2 cellular contexts compared by ENCODE assay signal in genomic region chr2:119174216-119174992, GRCh38.
TF ChIP-seq lines count a peak whose summit lies in the region.

No MANE protein-coding gene starts in this region.

TF ChIP-seq in GM12878, 131 proteins besides CTCF, POLR2A, EP300 and RAD21:
- TF ChIP-seq SMC3 (IDR thresholded peaks at IDR 0.05; ENCODE audit: borderline replicate concordance, low read length) (peak; percentile 80), YY1 (IDR thresholded peaks at IDR 0.05; ENCODE audit: low read depth, low read length) (0 out of 2 replicates have a peak, but pooled peaks have one; percentile 20), IKZF2 (IDR thresholded peaks at IDR 0.05) (no peak), USF1 (IDR thresholded peaks at IDR 0.05; ENCODE audit: borderline replicate concordance, extremely low read length, insufficient read depth, low read depth, low read length) (no peak)

TF ChIP-seq in HepG2, 621 proteins besides CTCF, POLR2A, EP300 and RAD21:
- TF ChIP-seq KDM6A (CRISPR knock-in tag; IDR thresholded peaks at IDR 0.05; ENCODE audit: low read depth) (no peak), ZNF496 (CRISPR knock-in tag; IDR thresholded peaks at IDR 0.05; ENCODE audit: insufficient replicate concordance) (no peak), XRCC5 (optimal IDR thresholded peaks at IDR 0.05; ENCODE audit: low read length) (peak; percentile 90), DMAP1 (CRISPR knock-in tag; IDR thresholded peaks at IDR 0.05) (no peak), ZNF34 (CRISPR knock-in tag; IDR thresholded peaks at IDR 0.05; ENCODE audit: borderline replicate concordance) (no peak), ELF3 (CRISPR knock-in tag; IDR thresholded peaks at IDR 0.05) (no peak), ZNF274 (CRISPR knock-in tag; IDR thresholded peaks at IDR 0.05) (0 out of 2 replicates have a peak, but pooled peaks have one; percentile 19), ZNF639 (CRISPR knock-in tag; conservative IDR thresholded peaks at IDR 0.05) (no peak), PITX1 (CRISPR knock-in tag; IDR thresholded peaks at IDR 0.05) (peak; percentile 87), FOSL2 (CRISPR knock-in tag; IDR thresholded peaks at IDR 0.05) (no peak), MIER2 (CRISPR knock-in tag; IDR thresholded peaks at IDR 0.05) (peak; percentile 73; the same call in 1 of the 2 replicates), SMC3 (IDR thresholded peaks at IDR 0.05; ENCODE audit: low read length) (peak; percentile 69), ZSCAN9 (CRISPR knock-in tag; IDR thresholded peaks at IDR 0.05; ENCODE audit: borderline replicate concordance) (no peak), ZNF558 (CRISPR knock-in tag; IDR thresholded peaks at IDR 0.05; ENCODE audit: borderline replicate concordance) (no peak), ZNF3 (CRISPR knock-in tag; IDR thresholded peaks at IDR 0.05) (no peak), GLI4 (CRISPR knock-in tag; IDR thresholded peaks at IDR 0.05; ENCODE audit: borderline replicate concordance) (no peak), ZHX2 (IDR thresholded peaks at IDR 0.05; ENCODE audit: low read depth) (no peak), ZHX2 (CRISPR knock-in tag; IDR thresholded peaks at IDR 0.05; ENCODE audit: borderline replicate concordance) (no peak), ZNF512B (CRISPR knock-in tag; IDR thresholded peaks at IDR 0.05; ENCODE audit: borderline replicate concordance) (no peak), ZNF468 (CRISPR knock-in tag; IDR thresholded peaks at IDR 0.05) (no peak), ZNF24 (IDR thresholded peaks at IDR 0.05) (no peak), ZNF83 (CRISPR knock-in tag; IDR thresholded peaks at IDR 0.05; ENCODE audit: borderline replicate concordance) (no peak), ZNF513 (CRISPR knock-in tag; conservative IDR thresholded peaks at IDR 0.05) (no peak), YY1 (IDR thresholded peaks at IDR 0.05; ENCODE audit: insufficient read depth, insufficient replicate concordance, low read depth, low read length) (peak; percentile 26), CREM (IDR thresholded peaks at IDR 0.05) (no peak), CREM (CRISPR knock-in tag; IDR thresholded peaks at IDR 0.05) (no peak), ZNF343 (CRISPR knock-in tag; IDR thresholded peaks at IDR 0.05) (0 out of 2 replicates have a peak, but pooled peaks have one; percentile 39), ZBTB7A (CRISPR knock-in tag; IDR thresholded peaks at IDR 0.05) (no peak), YEATS2 (CRISPR knock-in tag; IDR thresholded peaks at IDR 0.05; ENCODE audit: borderline replicate concordance) (no peak), CENPT (CRISPR knock-in tag; IDR thresholded peaks at IDR 0.05; ENCODE audit: low read depth) (no peak), ZKSCAN8 (CRISPR knock-in tag; IDR thresholded peaks at IDR 0.05; ENCODE audit: borderline replicate concordance) (no peak), ARNT2 (CRISPR knock-in tag; IDR thresholded peaks at IDR 0.05; ENCODE audit: low read depth) (no peak; the same call in 1 of the 2 replicates), ZNF547 (CRISPR knock-in tag; IDR thresholded peaks at IDR 0.05) (0 out of 2 replicates have a peak, but pooled peaks have one; percentile 40), XBP1 (CRISPR knock-in tag; IDR thresholded peaks at IDR 0.05) (no peak), MLLT10 (CRISPR knock-in tag; IDR thresholded peaks at IDR 0.05) (no peak), MBD4 (IDR thresholded peaks at IDR 0.05; ENCODE audit: borderline replicate concordance, low read length) (no peak), AHR (CRISPR knock-in tag; IDR thresholded peaks at IDR 0.05) (no peak), STAG1 (CRISPR knock-in tag; IDR thresholded peaks at IDR 0.05) (peak; percentile 64), HMGXB4 (CRISPR knock-in tag; IDR thresholded peaks at IDR 0.05; ENCODE audit: borderline replicate concordance in 1 of 2, low read depth in 1 of 2) (no peak), HMGXB3 (CRISPR knock-in tag; IDR thresholded peaks at IDR 0.05; ENCODE audit: borderline replicate concordance) (no peak), FOXK2 (IDR thresholded peaks at IDR 0.05) (no peak), TP53 (CRISPR knock-in tag; conservative IDR thresholded peaks at IDR 0.05) (no peak), SALL1 (CRISPR knock-in tag; IDR thresholded peaks at IDR 0.05) (0 out of 2 replicates have a peak, but pooled peaks have one; percentile 19), ZNF121 (CRISPR knock-in tag; IDR thresholded peaks at IDR 0.05) (0 out of 2 replicates have a peak, but pooled peaks have one; percentile 33)
